ENCODE assay signal across 22 cellular contexts in genomic region chr13:68616600-68617222, GRCh38.
"Had no signal": no experiment of that assay in that cellular context is flagged by ENCODE, and none has a peak within 500 bp of the region (broad histone marks: within the 10 kb centered on the region; RNA-seq: fewer than 3 reads in every experiment).

No MANE protein-coding gene starts in this region.

- H3K9me3 ChIP-seq: mucosa of descending colon, pancreas, prostate gland, sigmoid colon, tibial nerve, uterus had no signal

- H3K4me1 ChIP-seq: left ventricle myocardium inferior, pancreas, prostate gland, sigmoid colon, tibial nerve, uterus had no signal

- DNase-seq: hypothalamus; immature natural killer cell; left ventricle myocardium inferior; midbrain; mucosa of descending colon; naive thymus-derived CD4-positive, alpha-beta T cell; nucleus accumbens; retina; sigmoid colon; small intestine; stimulated activated CD4-positive, alpha-beta T cell treated with anti-CD3 and anti-CD28 coated beads, Interleukin-1b, Interleukin-23, amount 100 ng/mL, for 48 hours; stimulated activated CD4-positive, alpha-beta T cell treated with anti-CD3 and anti-CD28 coated beads, Interleukin-2, amount 100 ng/mL, for 48 hours; stimulated activated CD4-positive, alpha-beta T cell treated with anti-CD3 and anti-CD28 coated beads, Interleukin-4, amount 100 ng/mL, for 4 hours; stimulated activated CD8-positive, alpha-beta memory T cell treated with anti-CD3 and anti-CD28 coated beads, Interleukin-4, amount 100 ng/mL, for 48 hours; stimulated activated naive CD4-positive, alpha-beta T cell treated with Interleukin-2 at 50 U/mL for 16 hours; stimulated activated naive CD8-positive, alpha-beta T cell treated with anti-CD3 and anti-CD28 coated beads, Interleukin-15, amount 100 ng/mL, for 72 hours; substantia nigra; uterus had no signal

- H3K4me3 ChIP-seq: left ventricle myocardium inferior, lung, mucosa of descending colon, pancreas, prostate gland, sigmoid colon, tibial nerve, uterus had no signal

- H3K27ac ChIP-seq: left ventricle myocardium inferior, pancreas, prostate gland, sigmoid colon, tibial nerve, uterus had no signal

- H3K36me3 ChIP-seq: left ventricle myocardium inferior, pancreas, prostate gland, sigmoid colon, tibial nerve, uterus had no signal

- H3K27me3 ChIP-seq: pancreas, sigmoid colon, tibial nerve, uterus had no signal
